22 cellular contexts compared by ENCODE assay signal in genomic region chr10:119397416-119397815, GRCh38.
"Had no signal": no experiment of that assay in that cellular context is flagged by ENCODE, and none has a peak within 500 bp of the region (broad histone marks: within the 10 kb centered on the region; RNA-seq: fewer than 3 reads in every experiment).

No MANE protein-coding gene starts in this region.

- H3K27ac ChIP-seq: coronary artery, gastrocnemius medialis, suprapubic skin, vagina, VCaP had no signal

- H3K4me3 Mint-ChIP-seq: activated naive CD8-positive, alpha-beta T cell treated with anti-CD3 and anti-CD28 coated beads, Interleukin-2, amount 10 ng/mL, durations not matched to agents 7 days and 5 days; activated T-cell treated with anti-CD3 and anti-CD28 coated beads, Interleukin-2, amount 50 U/mL, for 4 hours; endodermal cell; neural crest cell had no signal

- H3K36me3 Mint-ChIP-seq: activated naive CD8-positive, alpha-beta T cell treated with anti-CD3 and anti-CD28 coated beads, Interleukin-2, amount 10 ng/mL, durations not matched to agents 7 days and 5 days had no signal

- H3K27me3 Mint-ChIP-seq: activated naive CD8-positive, alpha-beta T cell treated with anti-CD3 and anti-CD28 coated beads, Interleukin-2, amount 10 ng/mL, durations not matched to agents 7 days and 5 days had no signal

- H3K27ac Mint-ChIP-seq: activated naive CD8-positive, alpha-beta T cell treated with anti-CD3 and anti-CD28 coated beads, Interleukin-2, amount 10 ng/mL, durations not matched to agents 7 days and 5 days; endodermal cell had no signal

- H3K9me3 Mint-ChIP-seq: activated naive CD8-positive, alpha-beta T cell treated with anti-CD3 and anti-CD28 coated beads, Interleukin-2, amount 10 ng/mL, durations not matched to agents 7 days and 5 days; activated T-cell treated with anti-CD3 and anti-CD28 coated beads, Interleukin-2, amount 50 U/mL, for 4 hours; endodermal cell; neural crest cell had no signal

- ATAC-seq: activated T-cell treated with anti-CD3 and anti-CD28 coated beads, Interleukin-2, amount 50 U/mL, for 4 hours; gastrocnemius medialis; left cardiac atrium; mucosa of descending colon had no signal

- H3K9me3 ChIP-seq: esophagus squamous epithelium, gastrocnemius medialis, mucosa of descending colon, stomach, suprapubic skin, tibial nerve, vagina had no signal

- H3K4me3 ChIP-seq: coronary artery, esophagus squamous epithelium, gastrocnemius medialis, mucosa of descending colon, stomach, suprapubic skin, tibial nerve, vagina had no signal

- H3K27me3 ChIP-seq: esophagus squamous epithelium, gastrocnemius medialis, stomach, suprapubic skin, tibial nerve, vagina had no signal

- H3K36me3 ChIP-seq: gastrocnemius medialis, suprapubic skin, vagina had no signal

- DNase-seq: activated CD4-positive, CD25-positive, alpha-beta regulatory T cell treated with anti-CD3 and anti-CD28 coated beads, Interleukin-2, amount 50 U/mL, for 72 hours; activated CD8-positive, alpha-beta memory T cell treated with anti-CD3 and anti-CD28 coated beads, Interleukin-2, amount 50 U/mL, for 48 hours; activated naive CD4-positive, alpha-beta T cell treated with Interleukin-2 at 50 U/mL for 16 hours; activated naive CD8-positive, alpha-beta T cell treated with anti-CD3 and anti-CD28 coated beads, Interleukin-2, amount 10 ng/mL, durations not matched to agents 7 days and 5 days; activated T-cell treated with anti-CD3 and anti-CD28 coated beads, Interleukin-2, amount 50 U/mL, for 4 hours; amniotic stem cell; endodermal cell; esophagus squamous epithelium; gastrocnemius medialis; head of caudate nucleus; left cardiac atrium; mesendoderm; retina; stimulated activated CD4-positive, alpha-beta T cell treated with anti-CD3 and anti-CD28 coated beads, Interleukin-4, amount 100 ng/mL, for 24 hours; stomach had no signal
